In genomic region chr6:97687916-97688315, GRCh38 we compare ENCODE assay signal across 6 cellular contexts.
"Had no signal": no experiment of that assay in that cellular context is flagged by ENCODE, and none has a peak within 500 bp of the region (broad histone marks: within the 10 kb centered on the region; RNA-seq: fewer than 3 reads in every experiment).

No MANE protein-coding gene starts in this region.

- DNase-seq: GOT3, H7, HFFc6, IMR-90 had no signal

- H3K36me3 ChIP-seq: HAP-1 had no signal

- H3K9me3 ChIP-seq: HAP-1 had no signal

- H3K4me1 ChIP-seq: HAP-1 had no signal

- H3K4me3 ChIP-seq: HAP-1, K562 had no signal
